1 cellular context compared by ENCODE assay signal in the genomic region with DNA sequence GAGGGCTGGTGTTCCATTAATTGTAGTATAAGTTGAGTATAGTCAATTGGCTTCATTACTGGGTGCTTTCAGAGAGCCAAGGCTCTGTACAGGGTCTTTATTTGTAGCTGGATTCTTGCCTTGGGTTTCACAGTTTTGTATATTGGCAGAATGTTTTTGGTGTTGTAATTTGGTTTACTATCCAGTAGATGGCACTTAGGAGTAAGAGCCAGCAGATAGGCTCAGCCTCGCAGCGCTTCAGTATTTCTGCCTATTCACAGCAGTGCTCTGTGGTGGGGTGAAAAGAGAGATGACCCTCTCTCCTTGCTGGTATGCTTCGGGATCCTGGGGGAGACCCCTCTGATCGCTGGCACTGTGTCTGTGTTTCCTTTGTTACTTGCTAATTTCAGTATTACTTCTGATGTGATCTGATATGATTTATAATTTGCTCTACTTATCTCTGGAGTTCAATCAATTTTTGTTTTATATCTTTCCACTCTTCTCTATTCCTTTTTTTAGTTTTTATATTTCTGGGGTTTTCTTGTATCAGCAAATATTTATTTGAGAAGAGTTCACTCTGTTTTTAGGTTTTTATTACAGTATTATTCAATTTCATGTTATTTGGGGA.
TF ChIP-seq lines count a peak whose summit lies in the region.

No MANE protein-coding gene starts in this region.

TF ChIP-seq in HepG2, 621 proteins besides CTCF, POLR2A, EP300 and RAD21 (continued from another document):
- TF ChIP-seq, protein P1, sequence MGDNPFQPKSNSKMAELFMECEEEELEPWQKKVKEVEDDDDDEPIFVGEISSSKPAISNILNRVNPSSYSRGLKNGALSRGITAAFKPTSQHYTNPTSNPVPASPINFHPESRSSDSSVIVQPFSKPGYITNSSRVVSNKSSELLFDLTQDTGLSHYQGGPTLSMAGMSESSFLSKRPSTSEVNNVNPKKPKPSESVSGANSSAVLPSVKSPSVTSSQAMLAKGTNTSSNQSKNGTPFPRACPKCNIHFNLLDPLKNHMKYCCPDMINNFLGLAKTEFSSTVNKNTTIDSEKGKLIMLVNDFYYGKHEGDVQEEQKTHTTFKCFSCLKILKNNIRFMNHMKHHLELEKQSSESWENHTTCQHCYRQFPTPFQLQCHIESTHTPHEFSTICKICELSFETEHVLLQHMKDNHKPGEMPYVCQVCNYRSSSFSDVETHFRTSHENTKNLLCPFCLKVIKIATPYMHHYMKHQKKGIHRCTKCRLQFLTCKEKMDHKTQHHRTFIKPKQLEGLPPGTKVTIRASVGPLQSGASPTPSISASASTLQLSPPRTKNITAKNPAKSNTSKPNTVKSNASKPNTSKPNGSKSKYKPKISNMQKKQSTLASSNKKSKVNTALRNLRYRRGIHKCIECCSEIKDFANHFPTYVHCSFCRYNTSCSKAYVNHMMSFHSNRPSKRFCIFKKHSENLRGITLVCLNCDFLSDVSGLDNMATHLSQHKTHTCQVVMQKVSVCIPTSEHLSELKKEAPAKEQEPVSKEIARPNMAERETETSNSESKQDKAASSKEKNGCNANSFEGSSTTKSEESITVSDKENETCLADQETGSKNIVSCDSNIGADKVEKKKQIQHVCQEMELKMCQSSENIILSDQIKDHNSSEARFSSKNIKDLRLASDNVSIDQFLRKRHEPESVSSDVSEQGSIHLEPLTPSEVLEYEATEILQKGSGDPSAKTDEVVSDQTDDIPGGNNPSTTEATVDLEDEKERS (CRISPR knock-in tag; IDR thresholded peaks at IDR 0.05): no peak
- TF ChIP-seq STAG1 (CRISPR knock-in tag; IDR thresholded peaks at IDR 0.05): peak; percentile 45
- TF ChIP-seq PCBP2 (optimal IDR thresholded peaks at IDR 0.05; ENCODE audit: low read depth, low read length, poor library complexity, severe bottlenecking): no peak
